1 cellular context compared by ENCODE assay signal in genomic region chr12:51217133-51217967, GRCh38.
TF ChIP-seq lines count a peak whose summit lies in the region.

No MANE protein-coding gene starts in this region.

TF ChIP-seq in HepG2, 621 proteins besides CTCF, POLR2A, EP300 and RAD21 (continues in another document):
- no peak for TF ChIP-seq ZNF207 (IDR thresholded peaks at IDR 0.05; ENCODE audit: borderline replicate concordance)
- TF ChIP-seq ZNF142 (CRISPR knock-in tag; IDR thresholded peaks at IDR 0.05) = no peak
- no peak for TF ChIP-seq MTF1 (CRISPR knock-in tag; IDR thresholded peaks at IDR 0.05)
- no peak for TF ChIP-seq ZFP41 (CRISPR knock-in tag; IDR thresholded peaks at IDR 0.05; ENCODE audit: borderline replicate concordance)
- TF ChIP-seq ZNF564 (CRISPR knock-in tag; IDR thresholded peaks at IDR 0.05) = no peak
- TF ChIP-seq, protein P1, sequence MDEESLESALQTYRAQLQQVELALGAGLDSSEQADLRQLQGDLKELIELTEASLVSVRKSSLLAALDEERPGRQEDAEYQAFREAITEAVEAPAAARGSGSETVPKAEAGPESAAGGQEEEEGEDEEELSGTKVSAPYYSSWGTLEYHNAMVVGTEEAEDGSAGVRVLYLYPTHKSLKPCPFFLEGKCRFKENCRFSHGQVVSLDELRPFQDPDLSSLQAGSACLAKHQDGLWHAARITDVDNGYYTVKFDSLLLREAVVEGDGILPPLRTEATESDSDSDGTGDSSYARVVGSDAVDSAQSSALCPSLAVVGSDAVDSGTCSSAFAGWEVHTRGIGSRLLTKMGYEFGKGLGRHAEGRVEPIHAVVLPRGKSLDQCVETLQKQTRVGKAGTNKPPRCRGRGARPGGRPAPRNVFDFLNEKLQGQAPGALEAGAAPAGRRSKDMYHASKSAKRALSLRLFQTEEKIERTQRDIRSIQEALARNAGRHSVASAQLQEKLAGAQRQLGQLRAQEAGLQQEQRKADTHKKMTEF (CRISPR knock-in tag; IDR thresholded peaks at IDR 0.05) = no peak
- no peak for TF ChIP-seq YEATS2 (CRISPR knock-in tag; IDR thresholded peaks at IDR 0.05; ENCODE audit: borderline replicate concordance)
- TF ChIP-seq ELF4 (CRISPR knock-in tag; IDR thresholded peaks at IDR 0.05; ENCODE audit: borderline replicate concordance) = no peak
- TF ChIP-seq HMGXB4 (CRISPR knock-in tag; IDR thresholded peaks at IDR 0.05; ENCODE audit: borderline replicate concordance in 1 of 2, low read depth in 1 of 2) = peak in 1 of 2 experiments; percentile 54; a peak in 1 of 4 replicates
- no peak for TF ChIP-seq POGK (CRISPR knock-in tag; conservative IDR thresholded peaks at IDR 0.05)
- no peak for TF ChIP-seq ZMYM4 (CRISPR knock-in tag; IDR thresholded peaks at IDR 0.05)
- no peak for TF ChIP-seq RAD51 (IDR thresholded peaks at IDR 0.05; ENCODE audit: borderline replicate concordance)
- no peak for TF ChIP-seq CENPT (CRISPR knock-in tag; IDR thresholded peaks at IDR 0.05; ENCODE audit: low read depth)
- no peak for TF ChIP-seq TIGD3 (CRISPR knock-in tag; IDR thresholded peaks at IDR 0.05; ENCODE audit: borderline replicate concordance)
- TF ChIP-seq DNMT3B (CRISPR knock-in tag; conservative IDR thresholded peaks at IDR 0.05) = no peak
- TF ChIP-seq ESRRA (CRISPR knock-in tag; IDR thresholded peaks at IDR 0.05; ENCODE audit: low read depth) = no peak
- TF ChIP-seq PRMT3 (CRISPR knock-in tag; IDR thresholded peaks at IDR 0.05; ENCODE audit: borderline replicate concordance, low read depth) = no peak
- no peak for TF ChIP-seq SAFB2 (CRISPR knock-in tag; IDR thresholded peaks at IDR 0.05; ENCODE audit: borderline replicate concordance, low read depth)
- TF ChIP-seq CHD4 (IDR thresholded peaks at IDR 0.05; ENCODE audit: borderline replicate concordance, low read length) = no peak
- no peak for TF ChIP-seq TRAFD1 (CRISPR knock-in tag; IDR thresholded peaks at IDR 0.05; ENCODE audit: borderline replicate concordance)
- TF ChIP-seq ZNF136 (CRISPR knock-in tag; IDR thresholded peaks at IDR 0.05; ENCODE audit: low read depth) = no peak
- TF ChIP-seq PAF1 (CRISPR knock-in tag; IDR thresholded peaks at IDR 0.05) = no peak
- peak; percentile 31; the same call in 1 of the 2 replicates for TF ChIP-seq ZFP91 (CRISPR knock-in tag; IDR thresholded peaks at IDR 0.05; ENCODE audit: borderline replicate concordance)
- no peak for TF ChIP-seq TARDBP (CRISPR knock-in tag; IDR thresholded peaks at IDR 0.05)
- no peak for TF ChIP-seq NAIF1 (CRISPR knock-in tag; IDR thresholded peaks at IDR 0.05; ENCODE audit: borderline replicate concordance)
- TF ChIP-seq ZFY (CRISPR knock-in tag; IDR thresholded peaks at IDR 0.05) = 0 out of 2 replicates have a peak, but pooled peaks have one; percentile 5
- TF ChIP-seq RBM39 (IDR thresholded peaks at IDR 0.05; ENCODE audit: low read depth, low read length, poor library complexity, severe bottlenecking) = peak; percentile 20
- TF ChIP-seq HNF4G (IDR thresholded peaks at IDR 0.05; ENCODE audit: borderline replicate concordance, low read depth, low read length) = no peak
- no peak for TF ChIP-seq HNF4G (CRISPR knock-in tag; IDR thresholded peaks at IDR 0.05; ENCODE audit: borderline replicate concordance, low read depth)
- no peak for TF ChIP-seq ARNT2 (CRISPR knock-in tag; IDR thresholded peaks at IDR 0.05; ENCODE audit: low read depth)
- no peak for TF ChIP-seq RFXANK (CRISPR knock-in tag; IDR thresholded peaks at IDR 0.05)
- TF ChIP-seq XRCC5 (optimal IDR thresholded peaks at IDR 0.05; ENCODE audit: low read length) = no peak
- TF ChIP-seq IRX3 (CRISPR knock-in tag; IDR thresholded peaks at IDR 0.05; ENCODE audit: borderline replicate concordance, low read depth) = no peak
- no peak for TF ChIP-seq ZNF44 (CRISPR knock-in tag; IDR thresholded peaks at IDR 0.05)
- no peak for TF ChIP-seq NCOA1 (CRISPR knock-in tag; IDR thresholded peaks at IDR 0.05)
- 0 out of 2 replicates have a peak, but pooled peaks have one; percentile 10 for TF ChIP-seq STAG1 (CRISPR knock-in tag; IDR thresholded peaks at IDR 0.05)
- no peak for TF ChIP-seq ARID2 (CRISPR knock-in tag; IDR thresholded peaks at IDR 0.05; ENCODE audit: borderline replicate concordance)
- no peak for TF ChIP-seq NR2C2 (CRISPR knock-in tag; IDR thresholded peaks at IDR 0.05; ENCODE audit: borderline replicate concordance)
- no peak for TF ChIP-seq TBX3 (IDR thresholded peaks at IDR 0.05; ENCODE audit: borderline replicate concordance)
- TF ChIP-seq, protein P2, sequence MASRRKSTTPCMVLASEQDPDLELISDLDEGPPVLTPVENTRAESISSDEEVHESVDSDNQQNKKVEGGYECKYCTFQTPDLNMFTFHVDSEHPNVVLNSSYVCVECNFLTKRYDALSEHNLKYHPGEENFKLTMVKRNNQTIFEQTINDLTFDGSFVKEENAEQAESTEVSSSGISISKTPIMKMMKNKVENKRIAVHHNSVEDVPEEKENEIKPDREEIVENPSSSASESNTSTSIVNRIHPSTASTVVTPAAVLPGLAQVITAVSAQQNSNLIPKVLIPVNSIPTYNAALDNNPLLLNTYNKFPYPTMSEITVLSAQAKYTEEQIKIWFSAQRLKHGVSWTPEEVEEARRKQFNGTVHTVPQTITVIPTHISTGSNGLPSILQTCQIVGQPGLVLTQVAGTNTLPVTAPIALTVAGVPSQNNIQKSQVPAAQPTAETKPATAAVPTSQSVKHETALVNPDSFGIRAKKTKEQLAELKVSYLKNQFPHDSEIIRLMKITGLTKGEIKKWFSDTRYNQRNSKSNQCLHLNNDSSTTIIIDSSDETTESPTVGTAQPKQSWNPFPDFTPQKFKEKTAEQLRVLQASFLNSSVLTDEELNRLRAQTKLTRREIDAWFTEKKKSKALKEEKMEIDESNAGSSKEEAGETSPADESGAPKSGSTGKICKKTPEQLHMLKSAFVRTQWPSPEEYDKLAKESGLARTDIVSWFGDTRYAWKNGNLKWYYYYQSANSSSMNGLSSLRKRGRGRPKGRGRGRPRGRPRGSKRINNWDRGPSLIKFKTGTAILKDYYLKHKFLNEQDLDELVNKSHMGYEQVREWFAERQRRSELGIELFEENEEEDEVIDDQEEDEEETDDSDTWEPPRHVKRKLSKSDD (CRISPR knock-in tag; IDR thresholded peaks at IDR 0.05; ENCODE audit: low read depth) = no peak
- TF ChIP-seq ATF3 (CRISPR knock-in tag; IDR thresholded peaks at IDR 0.05) = no peak
- TF ChIP-seq ZNF720 (CRISPR knock-in tag; IDR thresholded peaks at IDR 0.05) = no peak
